ENCODE assay signal across 10 cellular contexts in the genomic region with DNA sequence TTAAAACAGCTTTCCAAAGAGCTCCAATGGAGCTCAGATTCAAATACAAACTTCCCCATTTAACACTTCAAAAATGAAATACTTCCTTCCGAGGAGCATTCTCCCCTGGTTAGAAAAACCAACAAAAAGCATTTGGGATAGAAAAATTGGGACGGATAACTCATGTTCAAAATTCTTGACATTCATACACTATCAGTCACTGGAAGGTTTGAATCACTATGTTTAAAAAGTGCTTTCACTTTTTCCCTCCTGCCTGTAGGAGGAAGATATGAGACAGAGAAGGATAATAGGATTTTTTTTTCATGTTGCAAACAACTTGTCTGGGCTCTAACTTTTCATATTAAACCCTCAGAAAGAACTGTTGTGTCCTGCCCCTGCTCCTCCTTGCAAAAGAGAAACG.
DNase-seq lines count a peak whose midpoint lies in the region; TF ChIP-seq lines count a peak whose summit lies in the region.
"Had no signal": no experiment of that assay in that cellular context is flagged by ENCODE, and none has a peak within 500 bp of the region (broad histone marks: within the 10 kb centered on the region; RNA-seq: fewer than 3 reads in every experiment).

No MANE protein-coding gene starts in this region.

- H3K27ac ChIP-seq in subcutaneous abdominal adipose tissue (ENCODE audit: low read depth, low read length): peak overlapping the region; percentile 56
- H3K27ac ChIP-seq: WERI-Rb-1 had no signal

- H3K9me3 ChIP-seq in adipocyte (ENCODE audit: control insufficient read depth, low read length) (no peaks in the 10 kb centered on the region), subcutaneous abdominal adipose tissue (ENCODE audit: control insufficient read depth in 5 of 5, low read length in 5 of 5) (no peaks in the 10 kb centered on the region)

- H3K36me3 ChIP-seq in adipocyte (ENCODE audit: control insufficient read depth, insufficient read depth, low read length, severe bottlenecking) (no peaks in the 10 kb centered on the region), subcutaneous abdominal adipose tissue (ENCODE audit: control insufficient read depth in 5 of 5, insufficient read depth in 5 of 5, low read length in 5 of 5) (no peaks in the 10 kb centered on the region)
- H3K36me3 ChIP-seq: WERI-Rb-1 had no signal

- TF ChIP-seq CTCF in HFF-Myc (IDR thresholded peaks at IDR 0.05; ENCODE audit: low read depth, low read length, missing control alignments) (no peak), foreskin fibroblast (IDR thresholded peaks at IDR 0.05; ENCODE audit: low read depth, low read length) (no peak), GM10266 (IDR thresholded peaks at IDR 0.05; ENCODE audit: control insufficient read depth, insufficient read depth, low read depth, missing control alignments) (no peak)

- POLR2A ChIA-PET in HEK293T (lab: Yijun Ruan, JAX): no interaction called here

- peaks cover 68% of the 10 kb centered on the region for H3K4me1 ChIP-seq in adipocyte (ENCODE audit: control insufficient read depth, insufficient read depth, low read length)
- H3K4me1 ChIP-seq in subcutaneous abdominal adipose tissue (ENCODE audit: control insufficient read depth in 5 of 5, insufficient read depth in 5 of 5, low read length in 5 of 5): peaks cover 0 to 3% (median 0%) of the 10 kb centered on the region in 5 donors

- H3K4me3 ChIP-seq in HFF-Myc (replicated peaks; ENCODE audit: low read depth, low read length): peak overlapping the region; percentile 19
- peak overlapping the region; percentile 81 for H3K4me3 ChIP-seq in adipocyte (ENCODE audit: low read length)
- H3K4me3 ChIP-seq in foreskin fibroblast (ENCODE audit: low read depth in 1 of 2, low read length in 2 of 2): peak overlapping the region; percentile 26 to 47
- H3K4me3 ChIP-seq in subcutaneous abdominal adipose tissue (ENCODE audit: low read depth in 1 of 5, low read length in 5 of 5): no peak overlapping the region

- H3K27me3 ChIP-seq in adipocyte (replicated peaks; ENCODE audit: control insufficient read depth, insufficient read depth, low read length) (no peaks in the 10 kb centered on the region), subcutaneous abdominal adipose tissue (ENCODE audit: control insufficient read depth in 5 of 5, insufficient read depth in 4 of 5, low read length in 5 of 5) (no peaks in the 10 kb centered on the region)

- H3K9ac ChIP-seq in adipocyte (ENCODE audit: low read length) (peak overlapping the region; percentile 93), subcutaneous abdominal adipose tissue (ENCODE audit: low read length in 5 of 5) (no peak overlapping the region)

- CTCF ChIA-PET in HEK293T (lab: Yijun Ruan, JAX): no interaction called here

- DNase-seq in HFF-Myc (ENCODE audit: extremely low read depth, low read depth) (peak; percentile 52), adipocyte (ENCODE audit: low read depth) (peak; percentile 81), foreskin fibroblast (peak; percentile 60 to 79), HEK293T (ENCODE audit: extremely low spot score) (no peak), H4 (ENCODE audit: low spot score) (no peak), GM10266 (ENCODE audit: extremely low spot score) (no peak), retina (no peak)
- DNase-seq: GOT3, WERI-Rb-1 had no signal

TF ChIP-seq in HEK293T, 16 proteins besides CTCF, POLR2A, EP300 and RAD21:
- TF ChIP-seq, protein P1, sequence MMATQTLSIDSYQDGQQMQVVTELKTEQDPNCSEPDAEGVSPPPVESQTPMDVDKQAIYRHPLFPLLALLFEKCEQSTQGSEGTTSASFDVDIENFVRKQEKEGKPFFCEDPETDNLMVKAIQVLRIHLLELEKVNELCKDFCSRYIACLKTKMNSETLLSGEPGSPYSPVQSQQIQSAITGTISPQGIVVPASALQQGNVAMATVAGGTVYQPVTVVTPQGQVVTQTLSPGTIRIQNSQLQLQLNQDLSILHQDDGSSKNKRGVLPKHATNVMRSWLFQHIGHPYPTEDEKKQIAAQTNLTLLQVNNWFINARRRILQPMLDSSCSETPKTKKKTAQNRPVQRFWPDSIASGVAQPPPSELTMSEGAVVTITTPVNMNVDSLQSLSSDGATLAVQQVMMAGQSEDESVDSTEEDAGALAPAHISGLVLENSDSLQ (IDR thresholded peaks at IDR 0.05): no peak
- TF ChIP-seq FOXM1 (IDR thresholded peaks at IDR 0.05; ENCODE audit: borderline replicate concordance) (no peak), ZNF384 (IDR thresholded peaks at IDR 0.05) (no peak)

Comparison
In these comparisons a context has a peak if more than half of its experiments do, and no peak if none do; other contexts are left out.
1. DNase-seq: peak in HFF-Myc (single experiment), adipocyte (single experiment) and foreskin fibroblast (2 of 2); none in HEK293T (single experiment), H4 (single experiment), GM10266 (single experiment) and retina (single experiment).
2. H3K4me3 ChIP-seq: peak in HFF-Myc (single experiment), adipocyte (single experiment) and foreskin fibroblast (2 of 2); none in subcutaneous abdominal adipose tissue (0 of 5).